28 cellular contexts compared by ENCODE assay signal in genomic region chr7:79471283-79471682, GRCh38. TPM values are rescaled to one million over a fixed set of nuclear protein-coding genes. Genes with fewer than 3 reads are reported as not detected.
"Had no signal": no experiment of that assay in that cellular context is flagged by ENCODE, and none has a peak within 500 bp of the region (broad histone marks: within the 10 kb centered on the region; RNA-seq: fewer than 3 reads in every experiment).

No MANE protein-coding gene starts in this region.

- DNase-seq: activated CD4-positive, alpha-beta T cell treated with anti-CD3 and anti-CD28 coated beads, Interleukin-2, amount 10 ng/mL, durations not matched to agents 24 days and 14 days; activated CD8-positive, alpha-beta memory T cell treated with anti-CD3 and anti-CD28 coated beads, Interleukin-2, amount 10 ng/mL, durations not matched to agents 7 days and 5 days; activated CD8-positive, alpha-beta T cell treated with anti-CD3 and anti-CD28 coated beads for 36 hours; activated effector memory CD4-positive, alpha-beta T cell treated with anti-CD3 and anti-CD28 coated beads, Interleukin-2, amount 50 U/mL, for 16 hours; activated naive CD4-positive, alpha-beta T cell treated with anti-CD3 and anti-CD28 coated beads, Interleukin-2, amount 50 U/mL, for 16 hours; activated T-cell treated with anti-CD3 and anti-CD28 coated beads for 4 hours; aorta; foreskin keratinocyte; glutamatergic neuron; immature natural killer cell; kidney glomerular epithelial cell; left lung; ovary; psoas muscle; stimulated activated CD4-positive, alpha-beta T cell treated with anti-CD3 and anti-CD28 coated beads, Interleukin-4, amount 100 ng/mL, for 24 hours; stimulated activated naive CD4-positive, alpha-beta T cell treated with Interleukin-2 at 50 U/mL for 16 hours; T-helper 17 cell had no signal

- H3K36me3 Mint-ChIP-seq: activated CD8-positive, alpha-beta memory T cell treated with anti-CD3 and anti-CD28 coated beads, Interleukin-2, amount 10 ng/mL, durations not matched to agents 7 days and 5 days; immature natural killer cell; type B pancreatic cell had no signal

- H3K27me3 ChIP-seq: foreskin keratinocyte, hepatocyte, left lung, neutrophil, ovary, right atrium auricular region, vagina had no signal

- H2AFZ ChIP-seq: hepatocyte had no signal

- H3K27ac Mint-ChIP-seq: activated CD4-positive, alpha-beta T cell treated with anti-CD3 and anti-CD28 coated beads, Interleukin-2, amount 10 ng/mL, durations not matched to agents 24 days and 14 days; activated CD8-positive, alpha-beta memory T cell treated with anti-CD3 and anti-CD28 coated beads, Interleukin-2, amount 10 ng/mL, durations not matched to agents 7 days and 5 days; activated CD8-positive, alpha-beta T cell treated with anti-CD3 and anti-CD28 coated beads for 36 hours; immature natural killer cell; T-helper 17 cell; type B pancreatic cell had no signal

- H3K79me2 ChIP-seq: hepatocyte had no signal

- H3K9me3 Mint-ChIP-seq: activated CD4-positive, alpha-beta T cell treated with anti-CD3 and anti-CD28 coated beads, Interleukin-2, amount 10 ng/mL, durations not matched to agents 24 days and 14 days; activated CD8-positive, alpha-beta T cell treated with anti-CD3 and anti-CD28 coated beads for 36 hours; type B pancreatic cell had no signal

- H3K4me1 Mint-ChIP-seq: activated CD4-positive, alpha-beta T cell treated with anti-CD3 and anti-CD28 coated beads, Interleukin-2, amount 10 ng/mL, durations not matched to agents 24 days and 14 days; activated CD8-positive, alpha-beta memory T cell treated with anti-CD3 and anti-CD28 coated beads, Interleukin-2, amount 10 ng/mL, durations not matched to agents 7 days and 5 days; immature natural killer cell; nephron; T-helper 17 cell had no signal

- ATAC-seq: activated CD4-positive, CD25-positive, alpha-beta regulatory T cell treated with anti-CD3 and anti-CD28 coated beads, Interleukin-2, amount 50 U/mL, for 24 hours; activated CD8-positive, alpha-beta memory T cell treated with anti-CD3 and anti-CD28 coated beads, Interleukin-2, amount 10 ng/mL, durations not matched to agents 7 days and 5 days; activated CD8-positive, alpha-beta T cell treated with anti-CD3 and anti-CD28 coated beads for 36 hours; foreskin keratinocyte; left lung; psoas muscle; T-helper 17 cell had no signal

- H3K4me2 ChIP-seq: hepatocyte had no signal

- H3K4me1 ChIP-seq: foreskin keratinocyte, left lung, psoas muscle, right atrium auricular region, vagina had no signal

- H3K27me3 Mint-ChIP-seq: activated CD4-positive, alpha-beta T cell treated with anti-CD3 and anti-CD28 coated beads, Interleukin-2, amount 10 ng/mL, durations not matched to agents 24 days and 14 days; activated CD8-positive, alpha-beta memory T cell treated with anti-CD3 and anti-CD28 coated beads, Interleukin-2, amount 10 ng/mL, durations not matched to agents 7 days and 5 days; T-helper 17 cell; type B pancreatic cell had no signal

- H3K36me3 ChIP-seq: left lung, neutrophil, ovary, right atrium auricular region, thoracic aorta, vagina had no signal

- H3K4me3 Mint-ChIP-seq: activated CD4-positive, alpha-beta T cell treated with anti-CD3 and anti-CD28 coated beads, Interleukin-2, amount 10 ng/mL, durations not matched to agents 24 days and 14 days; activated CD8-positive, alpha-beta memory T cell treated with anti-CD3 and anti-CD28 coated beads, Interleukin-2, amount 10 ng/mL, durations not matched to agents 7 days and 5 days; activated CD8-positive, alpha-beta T cell treated with anti-CD3 and anti-CD28 coated beads for 36 hours; immature natural killer cell; nephron; T-helper 17 cell; type B pancreatic cell had no signal

- H3K4me3 ChIP-seq: coronary artery, hepatocyte, left lung, lung, ovary, psoas muscle, right atrium auricular region, thoracic aorta, vagina had no signal

- H3K27ac ChIP-seq: coronary artery, foreskin keratinocyte, hepatocyte, left lung, neutrophil, ovary, psoas muscle, right atrium auricular region, thoracic aorta, vagina, VCaP had no signal

- H3K9me3 ChIP-seq: left lung, neutrophil, ovary, psoas muscle, right atrium auricular region, thoracic aorta, vagina had no signal

RNA-seq across cellular contexts. Expression of gene MAGI2, which starts 17.8 kb away (rescaled TPM):
- polyA plus RNA-seq: immature natural killer cell had no signal
